In genomic region chr17:31394544-31394943, GRCh38 we compare ENCODE assay signal across 10 cellular contexts. TPM values are rescaled to one million over a fixed set of nuclear protein-coding genes. Genes with fewer than 3 reads are reported as not detected.
A peak's percentile ranks its signal among the peaks of the same experiment; 100 is the strongest.
DNase-seq lines count a peak whose midpoint lies in the region; ATAC-seq and TF ChIP-seq lines count a peak whose summit lies in the region.
"Had no signal": no experiment of that assay in that cellular context is flagged by ENCODE, and none has a peak within 500 bp of the region (broad histone marks: within the 10 kb centered on the region; RNA-seq: fewer than 3 reads in every experiment).

No MANE protein-coding gene starts in this region.

- 60% methylated on average over 6 of the region's 11 CpGs for WGBS in mammary epithelial cell (ENCODE audit: low coverage, missing lambda C conversion rate)

- no peaks in the 10 kb centered on the region for H3K36me3 Mint-ChIP-seq in MCF 10A (ENCODE audit: insufficient read depth, unreplicated experiment)
- no peaks in the 10 kb centered on the region for H3K36me3 Mint-ChIP-seq in activated CD4-positive, alpha-beta T cell treated with anti-CD3 and anti-CD28 coated beads, Interleukin-2, amount 10 ng/mL, durations not matched to agents 7 days and 5 days (ENCODE audit: low read depth)
- H3K36me3 Mint-ChIP-seq: naive B cell had no signal

- no peaks in the 10 kb centered on the region for H3K9me3 ChIP-seq in mammary epithelial cell (replicated peaks; ENCODE audit: insufficient read depth, low read length)

- no peak overlapping the region for H2AFZ ChIP-seq in mammary epithelial cell (ENCODE audit: low read depth, low read length)

- no peak overlapping the region for H3K9ac ChIP-seq in mammary epithelial cell (ENCODE audit: insufficient read depth, low read length)

- no peak for TF ChIP-seq CTCF in MCF 10A (IDR thresholded peaks at IDR 0.05; ENCODE audit: unreplicated experiment)
- TF ChIP-seq CTCF in mammary epithelial cell (conservative IDR thresholded peaks at IDR 0.05 in 1 of 2, IDR thresholded peaks at IDR 0.05 in 1 of 2; ENCODE audit: extremely low read depth in 1 of 2, insufficient read depth in 1 of 2, low read depth in 1 of 2, low read length in 2 of 2) = no peak
- no peak for TF ChIP-seq CTCF in fibroblast of mammary gland (conservative IDR thresholded peaks at IDR 0.05; ENCODE audit: control insufficient read depth, insufficient read depth, low read depth, low read length)

- ATAC-seq in GM21723 (IDR thresholded peaks at IDR 0.05; ENCODE audit: unreplicated experiment) = no peak

- peaks cover 12% of the 10 kb centered on the region for H3K27me3 Mint-ChIP-seq in MCF 10A (ENCODE audit: insufficient read depth, unreplicated experiment)
- H3K27me3 Mint-ChIP-seq in activated CD4-positive, alpha-beta T cell treated with anti-CD3 and anti-CD28 coated beads, Interleukin-2, amount 10 ng/mL, durations not matched to agents 7 days and 5 days = peaks cover 44% of the 10 kb centered on the region

- H3K4me3 ChIP-seq in mammary epithelial cell (replicated peaks in 1 of 3; ENCODE audit: insufficient read depth in 1 of 3, low read depth in 2 of 3, low read length in 3 of 3) (no peak overlapping the region), fibroblast of mammary gland (ENCODE audit: control insufficient read depth, low read depth, low read length) (no peak overlapping the region)

- POLR2A ChIA-PET in MCF 10A (lab: Yijun Ruan, JAX) = no interaction called here
- POLR2A ChIA-PET in activated CD4-positive, alpha-beta T cell treated with anti-CD3 and anti-CD28 coated beads, Interleukin-2, amount 10 ng/mL, durations not matched to agents 7 days and 5 days (lab: Charles Lee) = no interaction called here

- H3K27me3 ChIP-seq in mammary epithelial cell (ENCODE audit: insufficient read depth, low read length) = peaks cover 6% of the 10 kb centered on the region

- H3K4me1 ChIP-seq in mammary epithelial cell (ENCODE audit: insufficient read depth, low read length) = peaks cover 9% of the 10 kb centered on the region

- H3K36me3 ChIP-seq in mammary epithelial cell (ENCODE audit: insufficient read depth, low read length) = no peaks in the 10 kb centered on the region

- H3K27ac ChIP-seq in mammary epithelial cell (ENCODE audit: insufficient read depth, low read depth, low read length) = no peak overlapping the region

- H3K9me3 Mint-ChIP-seq in MCF 10A (ENCODE audit: unreplicated experiment) = no peaks in the 10 kb centered on the region
- no peaks in the 10 kb centered on the region for H3K9me3 Mint-ChIP-seq in activated CD4-positive, alpha-beta T cell treated with anti-CD3 and anti-CD28 coated beads, Interleukin-2, amount 10 ng/mL, durations not matched to agents 7 days and 5 days
- H3K9me3 Mint-ChIP-seq: CD8-positive, alpha-beta memory T cell had no signal

- H3K4me2 ChIP-seq in mammary epithelial cell (ENCODE audit: insufficient read depth, low read depth, low read length) = no peak overlapping the region

- DNase-seq in MCF 10A (ENCODE audit: unreplicated experiment) (peak; percentile 41), mammary epithelial cell (no peak), fibroblast of mammary gland (ENCODE audit: low read depth) (peak; percentile 63), occipital lobe (lab: John Stamatoyannopoulos, UW) (peak; percentile 25), GOT3 (lab: John Stamatoyannopoulos, UW) (no peak)
- DNase-seq in activated CD4-positive, alpha-beta T cell treated with anti-CD3 and anti-CD28 coated beads, Interleukin-2, amount 10 ng/mL, durations not matched to agents 7 days and 5 days = peak; percentile 70
- no peak for DNase-seq in central memory CD4-positive, alpha-beta T cell
- DNase-seq: naive B cell had no signal

- H3K79me2 ChIP-seq in mammary epithelial cell (ENCODE audit: insufficient read depth, low read length) = no peaks in the 10 kb centered on the region

- H4K20me1 ChIP-seq in mammary epithelial cell (ENCODE audit: insufficient read depth, low read length) = no peaks in the 10 kb centered on the region

- in situ Hi-C loops in mammary epithelial cell (cut with MboI; ENCODE audit: low sequenced_read_pairs in 2 of 2) = no loop called here

- no peaks in the 10 kb centered on the region for H3K4me1 Mint-ChIP-seq in MCF 10A (ENCODE audit: insufficient read depth, unreplicated experiment)
- peaks cover 8% of the 10 kb centered on the region for H3K4me1 Mint-ChIP-seq in activated CD4-positive, alpha-beta T cell treated with anti-CD3 and anti-CD28 coated beads, Interleukin-2, amount 10 ng/mL, durations not matched to agents 7 days and 5 days

- H3K27ac Mint-ChIP-seq in MCF 10A (ENCODE audit: low read depth, unreplicated experiment) = no peak overlapping the region
- H3K27ac Mint-ChIP-seq in activated CD4-positive, alpha-beta T cell treated with anti-CD3 and anti-CD28 coated beads, Interleukin-2, amount 10 ng/mL, durations not matched to agents 7 days and 5 days = no peak overlapping the region
- H3K27ac Mint-ChIP-seq: CD8-positive, alpha-beta memory T cell; naive B cell had no signal

- H3K4me3 Mint-ChIP-seq in MCF 10A (ENCODE audit: unreplicated experiment) = no peak overlapping the region
- no peak overlapping the region for H3K4me3 Mint-ChIP-seq in activated CD4-positive, alpha-beta T cell treated with anti-CD3 and anti-CD28 coated beads, Interleukin-2, amount 10 ng/mL, durations not matched to agents 7 days and 5 days

- CTCF ChIA-PET in MCF 10A (lab: Yijun Ruan, JAX) = interaction anchor here (0.5 kb wide), 1 partner anchor 10 kb away, joined by 5 read pairs; no protein-coding TSS in a partner anchor
- CTCF ChIA-PET in mammary epithelial cell (lab: Charles Lee; ENCODE audit: low non-redundant PET) = no interaction called here
- CTCF ChIA-PET in activated CD4-positive, alpha-beta T cell treated with anti-CD3 and anti-CD28 coated beads, Interleukin-2, amount 10 ng/mL, durations not matched to agents 7 days and 5 days (lab: Charles Lee) = interaction anchor here (1.0 kb wide), 1 partner anchor 11 kb away, joined by 4 read pairs; no protein-coding TSS in a partner anchor

- dilution Hi-C loops in mammary epithelial cell (cut with HindIII; ENCODE audit: low sequenced_read_pairs) = no loop called here

- intact Hi-C loops in MCF 10A (cut with micrococcal nuclease) = no loop called here
- intact Hi-C loops in mammary epithelial cell (cut with micrococcal nuclease) = no loop called here

- no TSS peak for BruUV-seq in MCF 10A (replicated peaks; lab: Mats Ljungman, UMichigan)
- no TSS peak for BruUV-seq in mammary epithelial cell (replicated peaks; lab: Mats Ljungman, UMichigan)

RNA-seq across cellular contexts. Expression of gene RAB11FIP4, which starts 3.1 kb away (rescaled TPM):
- 2.8 and 3.7 TPM in 2 replicates for total RNA-seq in MCF 10A (2022)
- 1 to 10 TPM; 4.8 to 6.5 TPM for total RNA-seq in mammary epithelial cell
- polyA plus RNA-seq in mammary epithelial cell = 2.6 TPM
- 9.0 TPM for polyA minus RNA-seq in mammary epithelial cell
- total RNA-seq in activated CD4-positive, alpha-beta T cell treated with anti-CD3 and anti-CD28 coated beads, Interleukin-2, amount 10 ng/mL, durations not matched to agents 7 days and 5 days = 10 to 100 TPM; 34.4 to 35.5 TPM
- 54.4 TPM for total RNA-seq in occipital lobe

Comparison
In these comparisons a context has a peak if more than half of its experiments do, and no peak if none do; other contexts are left out.
1. DNase-seq: peak in MCF 10A (single experiment), activated CD4-positive, alpha-beta T cell treated with anti-CD3 and anti-CD28 coated beads, Interleukin-2, amount 10 ng/mL, durations not matched to agents 7 days and 5 days (single experiment), fibroblast of mammary gland (single experiment) and occipital lobe (single experiment); none in mammary epithelial cell (single experiment), GOT3 (single experiment) and central memory CD4-positive, alpha-beta T cell (single experiment).